ENCODE assay signal across 32 cellular contexts in genomic region chr1:87904668-87905067, GRCh38.
"Had no signal": no experiment of that assay in that cellular context is flagged by ENCODE, and none has a peak within 500 bp of the region (broad histone marks: within the 10 kb centered on the region; RNA-seq: fewer than 3 reads in every experiment).

No MANE protein-coding gene starts in this region.

- H3K27me3 ChIP-seq: SJSA1 had no signal

- H3K36me3 ChIP-seq: SJSA1 had no signal

- H3K4me3 Mint-ChIP-seq: activated CD4-positive, alpha-beta T cell treated with anti-CD3 and anti-CD28 coated beads for 36 hours; activated CD4-positive, alpha-beta T cell treated with anti-CD3 and anti-CD28 coated beads, Interleukin-2, amount 10 ng/mL, durations not matched to agents 7 days and 5 days; activated CD8-positive, alpha-beta T cell treated with anti-CD3 and anti-CD28 coated beads, Interleukin-2, amount 10 ng/mL, durations not matched to agents 7 days and 5 days; activated naive CD4-positive, alpha-beta T cell treated with anti-CD3 and anti-CD28 coated beads, Interleukin-2, amount 10 ng/mL, durations not matched to agents 7 days and 5 days; activated naive CD8-positive, alpha-beta T cell; activated naive CD8-positive, alpha-beta T cell treated with anti-CD3 and anti-CD28 coated beads, Interleukin-2, amount 50 U/mL, for 24 hours; brain; WTC11 had no signal

- H3K9me3 ChIP-seq: SJSA1 had no signal

- FAIRE-seq: bronchial epithelial cell had no signal

- H3K27ac Mint-ChIP-seq: activated CD4-positive, alpha-beta T cell treated with anti-CD3 and anti-CD28 coated beads for 36 hours; activated CD4-positive, alpha-beta T cell treated with anti-CD3 and anti-CD28 coated beads, Interleukin-2, amount 10 ng/mL, durations not matched to agents 7 days and 5 days; activated CD8-positive, alpha-beta T cell treated with anti-CD3 and anti-CD28 coated beads, Interleukin-2, amount 10 ng/mL, durations not matched to agents 7 days and 5 days; activated naive CD4-positive, alpha-beta T cell treated with anti-CD3 and anti-CD28 coated beads, Interleukin-2, amount 10 ng/mL, durations not matched to agents 7 days and 5 days; activated naive CD8-positive, alpha-beta T cell; activated naive CD8-positive, alpha-beta T cell treated with anti-CD3 and anti-CD28 coated beads, Interleukin-2, amount 50 U/mL, for 24 hours; WTC11 had no signal

- H3K36me3 Mint-ChIP-seq: activated naive CD4-positive, alpha-beta T cell treated with anti-CD3 and anti-CD28 coated beads, Interleukin-2, amount 10 ng/mL, durations not matched to agents 7 days and 5 days; activated naive CD8-positive, alpha-beta T cell; brain; WTC11 had no signal

- H3K27me3 Mint-ChIP-seq: activated naive CD4-positive, alpha-beta T cell treated with anti-CD3 and anti-CD28 coated beads, Interleukin-2, amount 10 ng/mL, durations not matched to agents 7 days and 5 days; brain had no signal

- H3K4me3 ChIP-seq: SJSA1 had no signal

- H3K4me1 Mint-ChIP-seq: activated naive CD4-positive, alpha-beta T cell treated with anti-CD3 and anti-CD28 coated beads, Interleukin-2, amount 10 ng/mL, durations not matched to agents 7 days and 5 days had no signal

- H3K9me3 Mint-ChIP-seq: activated CD4-positive, alpha-beta T cell treated with anti-CD3 and anti-CD28 coated beads, Interleukin-2, amount 10 ng/mL, durations not matched to agents 7 days and 5 days; activated naive CD4-positive, alpha-beta T cell treated with anti-CD3 and anti-CD28 coated beads, Interleukin-2, amount 10 ng/mL, durations not matched to agents 7 days and 5 days; activated naive CD8-positive, alpha-beta T cell treated with anti-CD3 and anti-CD28 coated beads, Interleukin-2, amount 50 U/mL, for 24 hours; WTC11 had no signal

- DNase-seq: activated CD4-positive, alpha-beta T cell treated with anti-CD3 and anti-CD28 coated beads for 36 hours; activated CD4-positive, alpha-beta T cell treated with anti-CD3 and anti-CD28 coated beads, Interleukin-2, amount 10 ng/mL, durations not matched to agents 7 days and 5 days; activated CD4-positive, alpha-beta T cell treated with anti-CD3 and anti-CD28 coated beads, Interleukin-2, amount 50 U/mL, for 48 hours; activated CD8-positive, alpha-beta T cell treated with anti-CD3 and anti-CD28 coated beads, Interleukin-2, amount 10 ng/mL, durations not matched to agents 7 days and 5 days; activated effector memory CD4-positive, alpha-beta T cell treated with Interleukin-2 at 50 U/mL for 16 hours; activated naive CD4-positive, alpha-beta T cell treated with anti-CD3 and anti-CD28 coated beads, Interleukin-2, amount 10 ng/mL, durations not matched to agents 7 days and 5 days; activated naive CD8-positive, alpha-beta T cell treated with anti-CD3 and anti-CD28 coated beads, Interleukin-2, amount 50 U/mL, for 24 hours; activated T-cell treated with anti-CD3 and anti-CD28 coated beads for 4 hours; activated T-cell treated with anti-CD3 and anti-CD28 coated beads, Interleukin-2, amount 50 U/mL, for 48 hours; anterior cingulate cortex; caudate nucleus; cerebellar nuclear complex; NCI-H1092 treated with DMSO at 0.1 percent for 48 hours; NCI-H1417; NCI-H146; NCI-H187; NCI-H2029 treated with DMSO at 0.1 percent for 48 hours; NCI-H2107; NCI-H2171; NCI-H510A; NCI-H526 treated with DMSO at 0.1 percent for 48 hours; NCI-H774; SHP77; SW 1271; T1000 had no signal

- ATAC-seq: activated CD4-positive, alpha-beta T cell treated with anti-CD3 and anti-CD28 coated beads for 36 hours; activated CD4-positive, CD25-positive, alpha-beta regulatory T cell treated with anti-CD3 and anti-CD28 coated beads, Interleukin-2, amount 50 U/mL, for 24 hours; activated CD8-positive, alpha-beta T cell treated with anti-CD3 and anti-CD28 coated beads, Interleukin-2, amount 10 ng/mL, durations not matched to agents 7 days and 5 days; activated naive CD8-positive, alpha-beta T cell treated with anti-CD3 and anti-CD28 coated beads, Interleukin-2, amount 50 U/mL, for 24 hours; Panc1; WTC11 had no signal
